Comparison of ENCODE assay signal across 14 cellular contexts in the genomic region with DNA sequence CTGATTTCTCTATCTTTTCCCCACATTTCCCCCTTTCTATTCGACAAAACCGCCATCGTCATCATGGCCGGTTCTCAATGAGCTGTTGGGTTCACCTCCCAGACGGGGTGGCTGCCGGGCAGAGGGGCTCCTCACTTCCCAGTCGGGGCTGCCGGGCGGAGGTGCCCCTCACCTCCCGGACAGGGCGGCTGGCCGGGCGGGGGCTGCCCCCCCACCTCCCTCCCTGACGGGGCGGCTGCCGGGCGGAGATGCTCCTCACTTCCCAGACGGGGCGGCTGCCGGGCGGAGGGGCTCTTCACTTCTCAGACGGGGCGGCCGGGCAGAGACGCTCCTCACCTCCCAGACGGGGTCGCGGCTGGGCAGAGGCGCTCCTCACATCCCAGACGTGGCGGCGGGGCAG. TPM values are rescaled to one million over a fixed set of nuclear protein-coding genes. Genes with fewer than 3 reads are reported as not detected.
"Had no signal": no experiment of that assay in that cellular context is flagged by ENCODE, and none has a peak within 500 bp of the region (broad histone marks: within the 10 kb centered on the region; RNA-seq: fewer than 3 reads in every experiment).

No MANE protein-coding gene starts in this region.

RNA-seq across cellular contexts. Expression of a gene that starts 45.3 kb away (rescaled TPM):
- total RNA-seq: stomach, subcutaneous adipose tissue, temporal lobe, testis, thoracic aorta, thyroid gland, tibial nerve, transverse colon, upper lobe of left lung, upper lobe of right lung, ureter, urinary bladder, vagina had no signal

RNA-seq across cellular contexts. Expression of a gene that starts 47.6 kb away (rescaled TPM):
- total RNA-seq: temporal lobe had no signal

RNA-seq across cellular contexts. Expression of a gene that starts 53.2 kb away (rescaled TPM):
- total RNA-seq: stomach, subcutaneous adipose tissue, temporal lobe, tibial nerve, transverse colon, upper lobe of left lung, upper lobe of right lung, ureter, urinary bladder had no signal

RNA-seq across cellular contexts. Expression of a gene that starts 56.8 kb away (rescaled TPM):
- total RNA-seq: stomach, subcutaneous adipose tissue, temporal lobe, thoracic aorta, thyroid gland, tibial nerve, transverse colon, upper lobe of right lung, ureter, urinary bladder, uterus had no signal
